Comparison of ENCODE assay signal across 20 cellular contexts in the genomic region with DNA sequence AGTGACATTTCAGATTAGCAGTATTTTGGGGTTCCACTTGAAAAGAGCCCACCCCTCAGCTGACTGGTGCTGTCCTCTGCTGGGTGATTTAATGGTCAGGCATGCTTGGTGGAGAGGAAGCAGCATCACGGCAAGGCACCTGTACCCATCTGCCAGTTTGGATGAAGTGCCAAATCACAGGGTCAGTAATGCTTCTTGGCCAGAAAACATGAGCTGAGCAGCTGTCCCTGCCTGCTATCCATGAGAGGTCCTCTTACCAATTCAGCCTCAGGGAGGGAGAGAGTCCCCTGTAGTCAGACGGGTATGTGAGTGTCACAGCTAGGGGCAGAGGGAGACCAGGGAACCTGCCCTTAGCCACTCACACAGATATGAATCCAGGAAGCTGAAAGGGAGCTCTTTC.
DNase-seq lines count a peak whose midpoint lies in the region; ATAC-seq and TF ChIP-seq lines count a peak whose summit lies in the region.
"Had no signal": no experiment of that assay in that cellular context is flagged by ENCODE, and none has a peak within 500 bp of the region (broad histone marks: within the 10 kb centered on the region; RNA-seq: fewer than 3 reads in every experiment).

No MANE protein-coding gene starts in this region.

- ATAC-seq in right cardiac atrium (peak in 1 of 2 donors; percentile 3), heart right ventricle (no peak), HG02623 (IDR thresholded peaks at IDR 0.05; ENCODE audit: unreplicated experiment) (no peak), GM19035 (IDR thresholded peaks at IDR 0.05; ENCODE audit: unreplicated experiment) (no peak)
- ATAC-seq in stimulated activated memory B cell treated with anti-CD40 and anti-IgM and Interleukin-4, amounts not matched to agents 10 μg/mL and 1 μg/mL and 100 μg/mL, for 72 hours: no peak
- ATAC-seq: T-helper 17 cell had no signal

- no peak overlapping the region for H2BK12ac ChIP-seq in neuronal stem cell (ENCODE audit: low read length)

- no peak overlapping the region for H3K9ac ChIP-seq in neuronal stem cell (ENCODE audit: low read depth, low read length, poor library complexity)

- no peaks in the 10 kb centered on the region for H3K79me1 ChIP-seq in neuronal stem cell (ENCODE audit: low read depth, low read length)

- H3K23ac ChIP-seq in neuronal stem cell (ENCODE audit: low read depth, low read length, poor library complexity): no peak overlapping the region

- no peak overlapping the region for H2BK120ac ChIP-seq in neuronal stem cell (ENCODE audit: low read depth, low read length)

- WGBS in right cardiac atrium: 36% methylated on average over 2 of the region's 2 CpGs
- WGBS in heart right ventricle, 2 donors: 30 to 32% methylated on average over 2 of the region's 2 CpGs
- WGBS in neuronal stem cell (ENCODE audit: extremely low coverage in 2 of 2, insufficient read length in 2 of 2, insufficient replicate concordance in 1 of 2), 2 donors: no CpG with 5 or more reads among the region's 2 CpGs

- no peak overlapping the region for H3K4ac ChIP-seq in neuronal stem cell (ENCODE audit: low read length)

- no peak overlapping the region for H4K91ac ChIP-seq in neuronal stem cell (ENCODE audit: low read depth, low read length, poor library complexity)

- H3K27ac ChIP-seq in right cardiac atrium (ENCODE audit: low read length) (peak overlapping the region; percentile 92), heart right ventricle (peak overlapping the region in 2 of 10 donors; percentile 80 to 88), neuronal stem cell (replicated peaks; ENCODE audit: low read length) (no peak overlapping the region)

- DNase-seq in right cardiac atrium: no peak
- no peak for DNase-seq in heart right ventricle
- peak; percentile 93 for DNase-seq in NCI-H524 treated with DMSO at 0.1 percent for 48 hours (lab: John Stamatoyannopoulos, UW)
- DNase-seq in cerebellar cortex (ENCODE audit: low spot score): peak; percentile 97
- no peak for DNase-seq in neuronal stem cell (ENCODE audit: low spot score)
- DNase-seq: ACHN, AML-193, DND-41, H9, Kasumi-1, MM.1S, NCI-H1105 treated with DMSO at 0.1 percent for 48 hours, NCI-H187, NCI-H2171 treated with DMSO at 0.1 percent for 48 hours, T-helper 17 cell had no signal

- H4K8ac ChIP-seq in neuronal stem cell (ENCODE audit: low read depth, low read length): no peak overlapping the region

- H3K27me3 Mint-ChIP-seq in stimulated activated memory B cell treated with anti-CD40 and anti-IgM and Interleukin-4, amounts not matched to agents 10 μg/mL and 1 μg/mL and 100 μg/mL, for 72 hours: peaks cover 34% of the 10 kb centered on the region

- H3K4me1 ChIP-seq in right cardiac atrium (ENCODE audit: control insufficient read depth, insufficient read depth, low read length): peaks cover 2% of the 10 kb centered on the region
- peaks cover 0 to 38% (median 11%) of the 10 kb centered on the region in 9 donors for H3K4me1 ChIP-seq in heart right ventricle
- H3K4me1 ChIP-seq in neuronal stem cell (ENCODE audit: control insufficient read depth in 2 of 2, insufficient read depth in 1 of 2, low read depth in 1 of 2, low read length in 2 of 2): peaks cover 0 to 6% of the 10 kb centered on the region in 2 donors

- no peak overlapping the region for H2BK5ac ChIP-seq in neuronal stem cell (ENCODE audit: low read length)

- no peaks in the 10 kb centered on the region for H3K36me3 ChIP-seq in heart right ventricle
- no peaks in the 10 kb centered on the region for H3K36me3 ChIP-seq in neuronal stem cell (replicated peaks in 1 of 2; ENCODE audit: control insufficient read depth in 2 of 2, insufficient read depth in 2 of 2, low read length in 2 of 2)

- H2AK5ac ChIP-seq in neuronal stem cell (ENCODE audit: low read depth, low read length): no peak overlapping the region

- no peak overlapping the region for H2BK15ac ChIP-seq in neuronal stem cell (ENCODE audit: low read length)

- TF ChIP-seq CTCF in heart right ventricle (IDR thresholded peaks at IDR 0.05): no peak

- intact Hi-C loops in right cardiac atrium (cut with DNase I) (no loop called here), heart right ventricle (cut with DNase I) (loop anchor here in 2 of 10 donors (10.0 kb wide), 2 partner anchors 455 to 465 kb away; a partner anchor contains a TSS)

- H3K4me3 ChIP-seq in right cardiac atrium (ENCODE audit: low read length): no peak overlapping the region
- no peak overlapping the region for H3K4me3 ChIP-seq in heart right ventricle
- H3K4me3 ChIP-seq in neuronal stem cell (ENCODE audit: low read length in 2 of 2): no peak overlapping the region

- H3K27ac Mint-ChIP-seq in stimulated activated memory B cell treated with anti-CD40 and anti-IgM and Interleukin-4, amounts not matched to agents 10 μg/mL and 1 μg/mL and 100 μg/mL, for 72 hours: peak overlapping the region; percentile 2
- H3K27ac Mint-ChIP-seq: CD14-positive monocyte, IgD-negative memory B cell, T-helper 17 cell had no signal

- H3K27me3 ChIP-seq in right cardiac atrium (ENCODE audit: control insufficient read depth, insufficient read depth): no peaks in the 10 kb centered on the region
- peaks cover 0 to 15% (median 4%) of the 10 kb centered on the region in 7 donors for H3K27me3 ChIP-seq in heart right ventricle
- H3K27me3 ChIP-seq in neuronal stem cell (ENCODE audit: control insufficient read depth in 3 of 3, insufficient read depth in 3 of 3, low read depth in 1 of 3, low read length in 3 of 3): peaks cover 0 to 38% (median 3%) of the 10 kb centered on the region in 3 experiments

- no peaks in the 10 kb centered on the region for H3K9me3 Mint-ChIP-seq in stimulated activated memory B cell treated with anti-CD40 and anti-IgM and Interleukin-4, amounts not matched to agents 10 μg/mL and 1 μg/mL and 100 μg/mL, for 72 hours
- H3K9me3 Mint-ChIP-seq: H9, IgD-negative memory B cell had no signal

- H3K14ac ChIP-seq in neuronal stem cell (ENCODE audit: low read length): no peak overlapping the region

- no peaks in the 10 kb centered on the region for H3K36me3 Mint-ChIP-seq in stimulated activated memory B cell treated with anti-CD40 and anti-IgM and Interleukin-4, amounts not matched to agents 10 μg/mL and 1 μg/mL and 100 μg/mL, for 72 hours
- H3K36me3 Mint-ChIP-seq: CD14-positive monocyte, IgD-negative memory B cell had no signal

- H3K4me2 ChIP-seq in neuronal stem cell (ENCODE audit: insufficient read depth, low read length, poor library complexity, severe bottlenecking): no peak overlapping the region

- H3K4me1 Mint-ChIP-seq in stimulated activated memory B cell treated with anti-CD40 and anti-IgM and Interleukin-4, amounts not matched to agents 10 μg/mL and 1 μg/mL and 100 μg/mL, for 72 hours: peaks cover 20% of the 10 kb centered on the region
- H3K4me1 Mint-ChIP-seq: CD14-positive monocyte, IgD-negative memory B cell had no signal

- H3K9me3 ChIP-seq in right cardiac atrium (ENCODE audit: control insufficient read depth, low read length) (no peaks in the 10 kb centered on the region), heart right ventricle (no peaks in the 10 kb centered on the region), neuronal stem cell (replicated peaks in 1 of 2; ENCODE audit: control insufficient read depth in 2 of 2, insufficient read depth in 1 of 2, low read depth in 1 of 2, low read length in 2 of 2) (no peaks in the 10 kb centered on the region)

- H3K18ac ChIP-seq in neuronal stem cell (ENCODE audit: low read length): no peak overlapping the region

- no peak overlapping the region for H3K4me3 Mint-ChIP-seq in stimulated activated memory B cell treated with anti-CD40 and anti-IgM and Interleukin-4, amounts not matched to agents 10 μg/mL and 1 μg/mL and 100 μg/mL, for 72 hours
- H3K4me3 Mint-ChIP-seq: CD14-positive monocyte, H9, IgD-negative memory B cell, T-helper 17 cell had no signal

- no peak overlapping the region for H2AFZ ChIP-seq in neuronal stem cell (ENCODE audit: low read length)

Comparison
In these comparisons a context has a peak if more than half of its experiments do, and no peak if none do; other contexts are left out.
1. DNase-seq: peak in NCI-H524 treated with DMSO at 0.1 percent for 48 hours (single experiment) and cerebellar cortex (single experiment); none in right cardiac atrium (0 of 3), heart right ventricle (0 of 2) and neuronal stem cell (single experiment).